In genomic region chr11:692824-693414, GRCh38 we compare ENCODE assay signal across 10 cellular contexts. TPM values are rescaled to one million over a fixed set of nuclear protein-coding genes. Genes with fewer than 3 reads are reported as not detected.
A peak's percentile ranks its signal among the peaks of the same experiment; 100 is the strongest.
DNase-seq lines count a peak whose midpoint lies in the region; FAIRE-seq and TF ChIP-seq lines count a peak whose summit lies in the region.
"Had no signal": no experiment of that assay in that cellular context is flagged by ENCODE, and none has a peak within 500 bp of the region (broad histone marks: within the 10 kb centered on the region; RNA-seq: fewer than 3 reads in every experiment).

No MANE protein-coding gene starts in this region.

- peak overlapping the region; percentile 15 for H3K27ac ChIP-seq in thymus (ENCODE audit: low read depth)

- H3K9me3 Mint-ChIP-seq in activated CD4-positive, alpha-beta memory T cell treated with anti-CD3 and anti-CD28 coated beads, Interleukin-2, amount 10 ng/mL, durations not matched to agents 7 days and 5 days: no peaks in the 10 kb centered on the region

- peaks cover 20% of the 10 kb centered on the region for H3K36me3 Mint-ChIP-seq in activated CD4-positive, alpha-beta memory T cell treated with anti-CD3 and anti-CD28 coated beads, Interleukin-2, amount 10 ng/mL, durations not matched to agents 7 days and 5 days (ENCODE audit: low read depth)

- no peak for TF ChIP-seq CTCF in fibroblast of the aortic adventitia (IDR thresholded peaks at IDR 0.05; ENCODE audit: insufficient read depth, low read length)

- peak overlapping the region; percentile 76 for H3K27ac Mint-ChIP-seq in activated CD4-positive, alpha-beta memory T cell treated with anti-CD3 and anti-CD28 coated beads, Interleukin-2, amount 10 ng/mL, durations not matched to agents 7 days and 5 days

- H3K36me3 ChIP-seq in thymus (ENCODE audit: control insufficient read depth, insufficient read depth): peaks cover 25% of the 10 kb centered on the region

- POLR2A ChIA-PET in activated CD4-positive, alpha-beta memory T cell treated with anti-CD3 and anti-CD28 coated beads, Interleukin-2, amount 10 ng/mL, durations not matched to agents 7 days and 5 days (lab: Charles Lee): interaction anchor here (0.9 to 1.1 kb wide), 2 partner anchors 117 to 486 kb away, joined by 4 read pairs; partner anchors contain the start of genes BET1L and RIC8A

- H3K27me3 ChIP-seq in thymus (ENCODE audit: control insufficient read depth, insufficient read depth): no peaks in the 10 kb centered on the region

- H3K4me1 Mint-ChIP-seq in activated CD4-positive, alpha-beta memory T cell treated with anti-CD3 and anti-CD28 coated beads, Interleukin-2, amount 10 ng/mL, durations not matched to agents 7 days and 5 days: peaks cover 49% of the 10 kb centered on the region

- peak; percentile 70 for DNase-seq in activated T-cell treated with anti-CD3 and anti-CD28 coated beads, Interleukin-2, amount 50 U/mL, for 1 hour
- DNase-seq in activated T-cell treated with anti-CD3 and anti-CD28 coated beads for 4 hours (no peak), fibroblast of the aortic adventitia (ENCODE audit: low read depth) (peak; percentile 20), HTR-8/SVneo (ENCODE audit: insufficient read length, low spot score) (no peak), LoVo (ENCODE audit: low spot score) (no peak), foreskin melanocyte (no peak)
- DNase-seq in activated CD4-positive, alpha-beta memory T cell treated with anti-CD3 and anti-CD28 coated beads, Interleukin-2, amount 10 ng/mL, durations not matched to agents 7 days and 5 days: peak; percentile 37

- no peaks in the 10 kb centered on the region for H3K9me3 ChIP-seq in thymus (ENCODE audit: control insufficient read depth)

- 88% methylated on average over 23 of the region's 23 CpGs for WGBS in thymus

- H3K27me3 Mint-ChIP-seq in activated CD4-positive, alpha-beta memory T cell treated with anti-CD3 and anti-CD28 coated beads, Interleukin-2, amount 10 ng/mL, durations not matched to agents 7 days and 5 days: no peaks in the 10 kb centered on the region

- CTCF ChIA-PET in activated CD4-positive, alpha-beta memory T cell treated with anti-CD3 and anti-CD28 coated beads, Interleukin-2, amount 10 ng/mL, durations not matched to agents 7 days and 5 days (lab: Charles Lee): no interaction called here

- FAIRE-seq in HTR-8/SVneo (lab: Jason Lieb, UNC): no peak
- FAIRE-seq: endometrium had no signal

- H3K4me1 ChIP-seq in thymus (ENCODE audit: control insufficient read depth, insufficient read depth, low read length): peaks cover 19% of the 10 kb centered on the region

- H3K4me3 Mint-ChIP-seq in activated CD4-positive, alpha-beta memory T cell treated with anti-CD3 and anti-CD28 coated beads, Interleukin-2, amount 10 ng/mL, durations not matched to agents 7 days and 5 days: peak overlapping the region; percentile 74

- no peak overlapping the region for H3K4me3 ChIP-seq in fibroblast of the aortic adventitia (ENCODE audit: low read depth, low read length)
- H3K4me3 ChIP-seq in thymus (ENCODE audit: low read length): no peak overlapping the region

RNA-seq across cellular contexts. Expression of gene DEAF1, which starts 2.1 kb away (rescaled TPM):
- total RNA-seq in activated CD4-positive, alpha-beta memory T cell treated with anti-CD3 and anti-CD28 coated beads, Interleukin-2, amount 10 ng/mL, durations not matched to agents 7 days and 5 days: 10 to 100 TPM; 33.0 to 34.2 TPM
- 26.7 and 40.0 TPM in 2 replicates for total RNA-seq in fibroblast of the aortic adventitia (ENCODE audit: low replicate concordance)
- 27.2 TPM for polyA plus RNA-seq in thymus

RNA-seq across cellular contexts. Expression of gene TMEM80, which starts 2.7 kb away (rescaled TPM):
- 10 to 100 TPM; 22.6 to 25.3 TPM for total RNA-seq in activated CD4-positive, alpha-beta memory T cell treated with anti-CD3 and anti-CD28 coated beads, Interleukin-2, amount 10 ng/mL, durations not matched to agents 7 days and 5 days
- 3.6 and 9.4 TPM in 2 replicates for total RNA-seq in fibroblast of the aortic adventitia (ENCODE audit: low replicate concordance)
- polyA plus RNA-seq in thymus: 31.1 TPM

RNA-seq across cellular contexts. Expression of gene EPS8L2, which starts 13.1 kb away (rescaled TPM):
- total RNA-seq in activated CD4-positive, alpha-beta memory T cell treated with anti-CD3 and anti-CD28 coated beads, Interleukin-2, amount 10 ng/mL, durations not matched to agents 7 days and 5 days: 10 to 100 TPM; 16.2 to 19.4 TPM
- 47.9 and 49.2 TPM in 2 replicates for total RNA-seq in fibroblast of the aortic adventitia (ENCODE audit: low replicate concordance)
- 28.8 TPM for polyA plus RNA-seq in thymus

RNA-seq across cellular contexts. Expression of gene TALDO1, which starts 54.3 kb away (rescaled TPM):
- 100 to 1,000 TPM; 215 to 224 TPM for total RNA-seq in activated CD4-positive, alpha-beta memory T cell treated with anti-CD3 and anti-CD28 coated beads, Interleukin-2, amount 10 ng/mL, durations not matched to agents 7 days and 5 days
- 123 and 146 TPM in 2 replicates for total RNA-seq in fibroblast of the aortic adventitia (ENCODE audit: low replicate concordance)
- 115 TPM for polyA plus RNA-seq in thymus

RNA-seq across cellular contexts. Expression of gene DRD4, which starts 55.9 kb away (rescaled TPM):
- total RNA-seq in activated CD4-positive, alpha-beta memory T cell treated with anti-CD3 and anti-CD28 coated beads, Interleukin-2, amount 10 ng/mL, durations not matched to agents 7 days and 5 days: under 1 TPM; 0.18 to 0.20 TPM
- 0.09 and 0.16 TPM in 2 replicates for total RNA-seq in fibroblast of the aortic adventitia (ENCODE audit: low replicate concordance)
- polyA plus RNA-seq in thymus: 0.82 TPM
- total RNA-seq: RPMI7951 had no signal

Comparison
In these comparisons a context has a peak if more than half of its experiments do, and no peak if none do; other contexts are left out.
1. DNase-seq: peak in activated T-cell treated with anti-CD3 and anti-CD28 coated beads, Interleukin-2, amount 50 U/mL, for 1 hour (single experiment), activated CD4-positive, alpha-beta memory T cell treated with anti-CD3 and anti-CD28 coated beads, Interleukin-2, amount 10 ng/mL, durations not matched to agents 7 days and 5 days (single experiment) and fibroblast of the aortic adventitia (single experiment); none in activated T-cell treated with anti-CD3 and anti-CD28 coated beads for 4 hours (single experiment), HTR-8/SVneo (single experiment), LoVo (single experiment) and foreskin melanocyte (single experiment).